ENCODE assay signal across 29 cellular contexts in genomic region chr21:46411236-46411635, GRCh38. TPM values are rescaled to one million over a fixed set of nuclear protein-coding genes. Genes with fewer than 3 reads are reported as not detected.
DNase-seq lines count a peak whose midpoint lies in the region; ATAC-seq and TF ChIP-seq lines count a peak whose summit lies in the region.
"Had no signal": no experiment of that assay in that cellular context is flagged by ENCODE, and none has a peak within 500 bp of the region (broad histone marks: within the 10 kb centered on the region; RNA-seq: fewer than 3 reads in every experiment).

No MANE protein-coding gene starts in this region.

- H3K27me3 ChIP-seq in iPS-20b (ENCODE audit: insufficient read depth, low read length) (no peaks in the 10 kb centered on the region), psoas muscle (ENCODE audit: insufficient read depth in 3 of 3, low read length in 2 of 3) (no peaks in the 10 kb centered on the region)
- H3K27me3 ChIP-seq: brain microvascular endothelial cell, hepatocyte, left lung, MG63, upper lobe of left lung had no signal

- POLR2A ChIA-PET in WTC11 (lab: Charles Lee): no interaction called here

- H3K27ac ChIP-seq in iPS-20b (ENCODE audit: low read length) (peak overlapping the region; percentile 67), psoas muscle (no peak overlapping the region)
- H3K27ac ChIP-seq: brain microvascular endothelial cell, hepatocyte, left lung, PC-9, upper lobe of left lung had no signal

- H3K4me3 Mint-ChIP-seq in WTC11: no peak overlapping the region
- no peak overlapping the region for H3K4me3 Mint-ChIP-seq in activated T-cell treated with anti-CD3 and anti-CD28 coated beads, Interleukin-2, amount 50 U/mL, for 72 hours
- H3K4me3 Mint-ChIP-seq: activated CD4-positive, alpha-beta memory T cell treated with anti-CD3 and anti-CD28 coated beads, Interleukin-2, amount 10 ng/mL, durations not matched to agents 7 days and 5 days; activated naive CD4-positive, alpha-beta T cell treated with anti-CD3 and anti-CD28 coated beads, Interleukin-2, amount 50 U/mL, for 24 hours; CD14-positive monocyte had no signal

- H3K36me3 Mint-ChIP-seq in WTC11: peaks cover 16% of the 10 kb centered on the region
- H3K36me3 Mint-ChIP-seq in activated T-cell treated with anti-CD3 and anti-CD28 coated beads, Interleukin-2, amount 50 U/mL, for 72 hours (ENCODE audit: insufficient read depth in 2 of 2): peaks cover 0 to 12% of the 10 kb centered on the region in 2 donors

- peaks cover 38% of the 10 kb centered on the region for H3K36me3 ChIP-seq in iPS-20b (ENCODE audit: insufficient read depth, low read depth, low read length)
- peaks cover 15 to 91% of the 10 kb centered on the region in 2 donors for H3K36me3 ChIP-seq in psoas muscle (ENCODE audit: insufficient read depth in 1 of 2, low read depth in 1 of 2)

- ATAC-seq in Right ventricle myocardium superior (ENCODE audit: poor library complexity) (no peak), Right ventricle myocardium inferior (no peak), WTC11 (peak; percentile 61), psoas muscle (peak in 3 of 4 donors; percentile 3 to 14 (median 13))
- no peak for ATAC-seq in activated T-cell treated with anti-CD3 and anti-CD28 coated beads, Interleukin-2, amount 50 U/mL, for 72 hours (replicated peaks in 1 of 2)
- ATAC-seq: left lung had no signal

- H3K4me1 Mint-ChIP-seq in WTC11: peaks cover 32% of the 10 kb centered on the region
- H3K4me1 Mint-ChIP-seq in activated T-cell treated with anti-CD3 and anti-CD28 coated beads, Interleukin-2, amount 50 U/mL, for 72 hours (ENCODE audit: low read depth): no peaks in the 10 kb centered on the region
- H3K4me1 Mint-ChIP-seq: activated naive CD4-positive, alpha-beta T cell treated with anti-CD3 and anti-CD28 coated beads, Interleukin-2, amount 50 U/mL, for 24 hours; CD14-positive monocyte had no signal

- H3K9me3 Mint-ChIP-seq in WTC11: no peaks in the 10 kb centered on the region
- H3K9me3 Mint-ChIP-seq in activated T-cell treated with anti-CD3 and anti-CD28 coated beads, Interleukin-2, amount 50 U/mL, for 72 hours: no peaks in the 10 kb centered on the region
- H3K9me3 Mint-ChIP-seq: activated CD4-positive, alpha-beta memory T cell treated with anti-CD3 and anti-CD28 coated beads, Interleukin-2, amount 10 ng/mL, durations not matched to agents 7 days and 5 days; activated naive CD4-positive, alpha-beta T cell treated with anti-CD3 and anti-CD28 coated beads, Interleukin-2, amount 50 U/mL, for 24 hours; CD14-positive monocyte; immature natural killer cell had no signal

- CTCF ChIA-PET in WTC11 (lab: Charles Lee): interaction anchor here (1.0 to 1.6 kb wide), 4 partner anchors 13 to 250 kb away, joined by 3 to 4 read pairs (median 3); no protein-coding TSS in a partner anchor

- no peak for TF ChIP-seq CTCF in WTC11 (IDR thresholded peaks at IDR 0.05)
- no peak for TF ChIP-seq CTCF in psoas muscle (IDR thresholded peaks at IDR 0.05)

- no peaks in the 10 kb centered on the region for H3K27me3 Mint-ChIP-seq in WTC11 (ENCODE audit: low read depth)
- no peaks in the 10 kb centered on the region for H3K27me3 Mint-ChIP-seq in activated T-cell treated with anti-CD3 and anti-CD28 coated beads, Interleukin-2, amount 50 U/mL, for 72 hours (ENCODE audit: low read depth)
- H3K27me3 Mint-ChIP-seq: activated CD4-positive, alpha-beta memory T cell treated with anti-CD3 and anti-CD28 coated beads, Interleukin-2, amount 10 ng/mL, durations not matched to agents 7 days and 5 days; activated naive CD4-positive, alpha-beta T cell treated with anti-CD3 and anti-CD28 coated beads, Interleukin-2, amount 50 U/mL, for 24 hours had no signal

- peak; percentile 20 for DNase-seq in Right ventricle myocardium superior
- DNase-seq in Right ventricle myocardium inferior (ENCODE audit: missing footprints): no peak
- peak; percentile 36 for DNase-seq in WTC11 (ENCODE audit: low spot score)
- DNase-seq in psoas muscle: peak; percentile 8 to 44
- no peak for DNase-seq in activated T-cell treated with anti-CD3 and anti-CD28 coated beads, Interleukin-2, amount 50 U/mL, for 72 hours
- no peak for DNase-seq in GM19238 (ENCODE audit: insufficient read length, low spot score)
- no peak for DNase-seq in SKM-1 (lab: John Stamatoyannopoulos, UW; ENCODE audit: unreplicated experiment)
- DNase-seq: activated CD4-positive, alpha-beta memory T cell treated with anti-CD3 and anti-CD28 coated beads, Interleukin-2, amount 10 ng/mL, durations not matched to agents 7 days and 5 days; activated CD4-positive, alpha-beta T cell treated with anti-CD3 and anti-CD28 coated beads for 1 hour; amygdala; brain microvascular endothelial cell; Calu3; DMS79 treated with DMSO at 0.1 percent for 48 hours; GF-D8; immature natural killer cell; KG1; MG63; NCI-H1105; NCI-H2029 treated with DMSO at 0.1 percent for 48 hours; NCI-H524 treated with DMSO at 0.1 percent for 48 hours; PC-9; SHP77 treated with DMSO at 0.1 percent for 48 hours; stimulated activated naive CD4-positive, alpha-beta T cell; upper lobe of left lung had no signal

- peak overlapping the region; percentile 49; the same call in 1 of the 2 replicates for H3K9ac ChIP-seq in iPS-20b (ENCODE audit: low read depth, low read length)

- H3K4me1 ChIP-seq in iPS-20b (ENCODE audit: insufficient read depth, low read length): peaks cover 3% of the 10 kb centered on the region; the same call in 1 of the 2 replicates
- no peaks in the 10 kb centered on the region for H3K4me1 ChIP-seq in psoas muscle
- H3K4me1 ChIP-seq: left lung, upper lobe of left lung had no signal

- H3K4me3 ChIP-seq in iPS-20b (ENCODE audit: low read length) (no peak overlapping the region), psoas muscle (no peak overlapping the region)
- H3K4me3 ChIP-seq: hepatocyte, left lung, MG63, PC-9, upper lobe of left lung had no signal

- H3K9me3 ChIP-seq in iPS-20b (ENCODE audit: insufficient read depth, low read depth, low read length) (no peaks in the 10 kb centered on the region), psoas muscle (no peaks in the 10 kb centered on the region)
- H3K9me3 ChIP-seq: left lung, MG63, upper lobe of left lung had no signal

- 83 to 90% (median 90%) methylated on average over 17 of the region's 17 CpGs for WGBS in psoas muscle, 3 donors

- intact Hi-C loops in Right ventricle myocardium superior (cut with DNase I) (no loop called here), Right ventricle myocardium inferior (cut with DNase I) (no loop called here), psoas muscle (cut with DNase I) (no loop called here)

- H3K27ac Mint-ChIP-seq in WTC11: peak overlapping the region; percentile 98
- H3K27ac Mint-ChIP-seq in activated T-cell treated with anti-CD3 and anti-CD28 coated beads, Interleukin-2, amount 50 U/mL, for 72 hours: no peak overlapping the region
- H3K27ac Mint-ChIP-seq: activated CD4-positive, alpha-beta memory T cell treated with anti-CD3 and anti-CD28 coated beads, Interleukin-2, amount 10 ng/mL, durations not matched to agents 7 days and 5 days; activated naive CD4-positive, alpha-beta T cell treated with anti-CD3 and anti-CD28 coated beads, Interleukin-2, amount 50 U/mL, for 24 hours had no signal

TF ChIP-seq in WTC11, 78 proteins besides CTCF, POLR2A, EP300 and RAD21:
- TF ChIP-seq USF1 (CRISPR knock-in tag; IDR thresholded peaks at IDR 0.05): no peak
- no peak for TF ChIP-seq CBFB (CRISPR knock-in tag; IDR thresholded peaks at IDR 0.05; ENCODE audit: low read depth)
- TF ChIP-seq FOXP4 (CRISPR knock-in tag; IDR thresholded peaks at IDR 0.05): no peak
- no peak for TF ChIP-seq TEAD1 (CRISPR knock-in tag; IDR thresholded peaks at IDR 0.05)
- TF ChIP-seq, protein P1, sequence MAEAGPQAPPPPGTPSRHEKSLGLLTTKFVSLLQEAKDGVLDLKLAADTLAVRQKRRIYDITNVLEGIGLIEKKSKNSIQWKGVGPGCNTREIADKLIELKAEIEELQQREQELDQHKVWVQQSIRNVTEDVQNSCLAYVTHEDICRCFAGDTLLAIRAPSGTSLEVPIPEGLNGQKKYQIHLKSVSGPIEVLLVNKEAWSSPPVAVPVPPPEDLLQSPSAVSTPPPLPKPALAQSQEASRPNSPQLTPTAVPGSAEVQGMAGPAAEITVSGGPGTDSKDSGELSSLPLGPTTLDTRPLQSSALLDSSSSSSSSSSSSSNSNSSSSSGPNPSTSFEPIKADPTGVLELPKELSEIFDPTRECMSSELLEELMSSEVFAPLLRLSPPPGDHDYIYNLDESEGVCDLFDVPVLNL (CRISPR knock-in tag; IDR thresholded peaks at IDR 0.05; ENCODE audit: borderline replicate concordance, low read depth): no peak
- TF ChIP-seq GABPB1 (CRISPR knock-in tag; IDR thresholded peaks at IDR 0.05): no peak
- no peak for TF ChIP-seq NFATC4 (CRISPR knock-in tag; IDR thresholded peaks at IDR 0.05)
- no peak for TF ChIP-seq ZNF121 (CRISPR knock-in tag; IDR thresholded peaks at IDR 0.05)
- TF ChIP-seq NR2C2 (CRISPR knock-in tag; IDR thresholded peaks at IDR 0.05): no peak

RNA-seq across cellular contexts. Expression of gene DIP2A, which starts 47.5 kb away (rescaled TPM):
- 21.6 TPM for total RNA-seq in Right ventricle myocardium superior
- 23.9 TPM for total RNA-seq in Right ventricle myocardium inferior
- total RNA-seq in WTC11 (2021): 36.7 to 39.4 TPM (median 38.8 TPM) in 3 replicates
- 10 to 100 TPM in 3 of 4 donors, 1 to 10 TPM in 1; 8.9 to 12.2 (median 11.7) TPM for total RNA-seq in psoas muscle
- 10 to 100 TPM in 1 of 3 donors, 1 to 10 TPM in 2; 7.3 to 11.0 (median 9.2) TPM for polyA plus RNA-seq in psoas muscle
- total RNA-seq in activated T-cell treated with anti-CD3 and anti-CD28 coated beads, Interleukin-2, amount 50 U/mL, for 72 hours: 10 to 100 TPM; 50.1 to 53.4 TPM

Comparison
In these comparisons a context has a peak if more than half of its experiments do, and no peak if none do; other contexts are left out.
1. DNase-seq: peak in Right ventricle myocardium superior (single experiment), WTC11 (single experiment) and psoas muscle (2 of 2); none in Right ventricle myocardium inferior (single experiment), activated T-cell treated with anti-CD3 and anti-CD28 coated beads, Interleukin-2, amount 50 U/mL, for 72 hours (0 of 2), GM19238 (single experiment) and SKM-1 (single experiment).
2. ATAC-seq: peak in WTC11 (single experiment) and psoas muscle (3 of 4); none in Right ventricle myocardium superior (single experiment), Right ventricle myocardium inferior (single experiment) and activated T-cell treated with anti-CD3 and anti-CD28 coated beads, Interleukin-2, amount 50 U/mL, for 72 hours (0 of 2).